In the genomic region with DNA sequence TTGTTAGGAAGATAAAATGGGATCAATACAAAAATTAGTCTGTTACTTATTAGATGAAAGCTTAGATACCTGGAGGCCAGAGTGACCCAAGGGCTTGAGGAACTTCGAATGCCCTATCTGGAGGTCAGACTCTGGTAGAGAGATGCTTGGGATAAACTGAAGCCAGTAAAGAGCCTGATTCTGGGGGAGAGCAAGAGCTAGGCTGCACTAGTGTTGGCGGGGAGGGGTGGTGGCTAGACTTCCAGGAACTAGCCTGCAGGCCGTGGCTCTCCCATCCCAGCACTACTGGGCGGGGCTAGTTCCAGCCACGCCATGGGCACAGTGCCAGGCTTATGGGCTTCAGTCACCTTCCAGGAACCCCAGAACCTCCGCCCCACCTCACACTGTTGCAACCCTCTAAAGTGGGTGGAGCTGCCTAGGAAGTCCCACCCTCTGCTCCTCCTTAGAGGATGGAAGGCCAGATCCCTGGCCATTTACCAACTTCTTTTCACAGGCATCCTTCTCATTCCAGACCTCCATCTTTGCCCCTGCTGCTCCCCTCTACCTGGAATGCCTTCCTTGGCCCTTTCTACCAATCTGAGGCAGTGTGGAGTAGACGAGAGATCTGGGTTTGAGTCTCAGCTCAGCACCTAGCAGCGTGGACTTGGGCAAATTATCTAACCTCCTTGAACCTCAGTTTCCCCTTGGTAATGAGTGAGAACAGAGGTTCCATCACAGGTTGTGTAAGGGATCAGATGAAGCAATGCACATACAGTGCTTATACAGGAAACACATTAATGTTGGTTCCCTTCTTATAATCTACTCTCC, we compare ENCODE assay signal across 7 cellular contexts. TPM values are rescaled to one million over a fixed set of nuclear protein-coding genes. Genes with fewer than 3 reads are reported as not detected.
DNase-seq lines count a peak whose midpoint lies in the region; ATAC-seq, FAIRE-seq and TF ChIP-seq lines count a peak whose summit lies in the region.

No MANE protein-coding gene starts in this region.

- H3K4me3 ChIP-seq in Peyer's patch (no peak overlapping the region), esophagus squamous epithelium (no peak overlapping the region), prostate gland (no peak overlapping the region)

- no peak for FAIRE-seq in HTR-8/SVneo (lab: Jason Lieb, UNC)

- H3K27ac ChIP-seq in Peyer's patch (no peak overlapping the region), esophagus squamous epithelium (no peak overlapping the region), prostate gland (no peak overlapping the region)

- peak; percentile 65 for DNase-seq in HTR-8/SVneo (ENCODE audit: insufficient read length, low spot score)
- peak in 2 of 3 donors; percentile 91 to 92 for DNase-seq in Peyer's patch
- peak; percentile 29 for DNase-seq in esophagus squamous epithelium (lab: John Stamatoyannopoulos, UW)
- peak; percentile 20 for DNase-seq in prostate gland (ENCODE audit: low spot score)
- no peak for DNase-seq in GM19238 (ENCODE audit: insufficient read length, low spot score)
- DNase-seq in DMS114 treated with DMSO at 0.1 percent for 48 hours (lab: John Stamatoyannopoulos, UW; ENCODE audit: unreplicated experiment), result no peak

- H3K9me3 ChIP-seq in Peyer's patch, result no peaks in the 10 kb centered on the region
- H3K9me3 ChIP-seq in esophagus squamous epithelium, result no peaks in the 10 kb centered on the region
- no peaks in the 10 kb centered on the region for H3K9me3 ChIP-seq in prostate gland

- H3K4me1 ChIP-seq in Peyer's patch, result peaks cover 0 to 13% (median 7%) of the 10 kb centered on the region in 4 donors
- peaks cover 3 to 27% (median 16%) of the 10 kb centered on the region in 3 donors for H3K4me1 ChIP-seq in esophagus squamous epithelium
- H3K4me1 ChIP-seq in prostate gland (replicated peaks), result no peaks in the 10 kb centered on the region

- WGBS in esophagus squamous epithelium, 2 donors, result 37 to 67% methylated on average over 5 to 8 of the region's 8 CpGs
- WGBS in prostate gland, result 61% methylated on average over 8 of the region's 8 CpGs

- H3K27me3 ChIP-seq in Peyer's patch (no peaks in the 10 kb centered on the region), esophagus squamous epithelium (peaks cover 0 to 20% (median 0%) of the 10 kb centered on the region in 4 donors), prostate gland (replicated peaks; ENCODE audit: insufficient read depth) (no peaks in the 10 kb centered on the region)

- no peak for ATAC-seq in GM21717 (IDR thresholded peaks at IDR 0.05; ENCODE audit: unreplicated experiment)

- intact Hi-C loops in esophagus squamous epithelium (cut with DNase I) (no loop called here), prostate gland (cut with DNase I) (no loop called here)

- no peaks in the 10 kb centered on the region for H3K36me3 ChIP-seq in Peyer's patch
- H3K36me3 ChIP-seq in esophagus squamous epithelium, result no peaks in the 10 kb centered on the region
- no peaks in the 10 kb centered on the region for H3K36me3 ChIP-seq in prostate gland

- TF ChIP-seq POLR2A in Peyer's patch (IDR thresholded peaks at IDR 0.05), result no peak
- TF ChIP-seq POLR2A in esophagus squamous epithelium (IDR thresholded peaks at IDR 0.05), result no peak
- no peak for TF ChIP-seq POLR2A in prostate gland (IDR thresholded peaks at IDR 0.05)

- no peak for TF ChIP-seq CTCF in Peyer's patch (IDR thresholded peaks at IDR 0.05)
- TF ChIP-seq CTCF in esophagus squamous epithelium (IDR thresholded peaks at IDR 0.05), result no peak
- no peak for TF ChIP-seq CTCF in prostate gland (IDR thresholded peaks at IDR 0.05)

RNA-seq across cellular contexts. Expression of a gene that starts 6.3 kb away (rescaled TPM):
- total RNA-seq in Peyer's patch (not detected), esophagus squamous epithelium (under 1 TPM in 3 of 4 donors, not detected in 1; 0.15 to 0.44 (median 0.38) TPM), prostate gland (1 to 10 TPM in 1 of 2 donors, not detected in 1; 1.1 TPM)

RNA-seq across cellular contexts. Expression of a gene that starts 17.8 kb away (rescaled TPM):
- total RNA-seq in Peyer's patch (10 to 100 TPM; 42.4 to 66.9 (median 54.2) TPM), esophagus squamous epithelium (100 to 1,000 TPM in 2 of 4 donors, 10 to 100 TPM in 2; 68.1 to 153 (median 97.9) TPM), prostate gland (100 to 1,000 TPM in 1 of 2 donors, 10 to 100 TPM in 1; 83.1 to 192 TPM)

RNA-seq across cellular contexts. Expression of a gene that starts 26.6 kb away (rescaled TPM):
- total RNA-seq in Peyer's patch (100 to 1,000 TPM; 198 to 703 (median 254) TPM), esophagus squamous epithelium (100 to 1,000 TPM; 274 to 473 (median 422) TPM), prostate gland (100 to 1,000 TPM; 419 to 726 TPM)

RNA-seq across cellular contexts. Expression of a gene that starts 27.2 kb away (rescaled TPM):
- 10 to 100 TPM; 14.9 to 33.0 (median 20.4) TPM for total RNA-seq in Peyer's patch
- 10 to 100 TPM; 13.2 to 29.9 (median 23.7) TPM for total RNA-seq in esophagus squamous epithelium
- 10 to 100 TPM; 49.9 to 52.8 TPM for total RNA-seq in prostate gland

RNA-seq across cellular contexts. Expression of a gene that starts 57.2 kb away (rescaled TPM):
- total RNA-seq in Peyer's patch (not detected), esophagus squamous epithelium (under 1 TPM in 1 of 4 donors, not detected in 3; 0.38 TPM), prostate gland (under 1 TPM in 1 of 2 donors, not detected in 1; 0.97 TPM)

Comparison
In these comparisons a context has a peak if more than half of its experiments do, and no peak if none do; other contexts are left out.
1. DNase-seq: peak in HTR-8/SVneo (single experiment), Peyer's patch (2 of 3), esophagus squamous epithelium (single experiment) and prostate gland (single experiment); none in GM19238 (single experiment) and DMS114 treated with DMSO at 0.1 percent for 48 hours (single experiment).